In genomic region chr5:170311856-170312405, GRCh38 we compare ENCODE assay signal across 1 cellular context.
TF ChIP-seq lines count a peak whose summit lies in the region.

No MANE protein-coding gene starts in this region.

TF ChIP-seq in WTC11, 78 proteins besides CTCF, POLR2A, EP300 and RAD21 (continued from another document):
- TF ChIP-seq AFF4 (CRISPR knock-in tag; IDR thresholded peaks at IDR 0.05; ENCODE audit: borderline replicate concordance) = no peak
- TF ChIP-seq ESRRA (CRISPR knock-in tag; IDR thresholded peaks at IDR 0.05; ENCODE audit: borderline replicate concordance) = no peak
- TF ChIP-seq STAT6 (CRISPR knock-in tag; conservative IDR thresholded peaks at IDR 0.05; ENCODE audit: low read depth) = no peak
- TF ChIP-seq ZNF396 (CRISPR knock-in tag; IDR thresholded peaks at IDR 0.05; ENCODE audit: borderline replicate concordance) = no peak
- TF ChIP-seq ATF1 (CRISPR knock-in tag; IDR thresholded peaks at IDR 0.05) = no peak
- no peak for TF ChIP-seq NR1H2 (CRISPR knock-in tag; IDR thresholded peaks at IDR 0.05)
- no peak for TF ChIP-seq MXD4 (CRISPR knock-in tag; IDR thresholded peaks at IDR 0.05; ENCODE audit: borderline replicate concordance)
